In genomic region chr19:1633269-1633606, GRCh38 we compare ENCODE assay signal across 2 cellular contexts.
TF ChIP-seq lines count a peak whose summit lies in the region.

No MANE protein-coding gene starts in this region.

TF ChIP-seq in HEK293, 187 proteins besides CTCF, POLR2A, EP300 and RAD21:
- TF ChIP-seq ZNF112 (tag by site-specific recombination; IDR thresholded peaks at IDR 0.05): no peak
- no peak for TF ChIP-seq TRIM28 (IDR thresholded peaks at IDR 0.05; ENCODE audit: borderline replicate concordance, low read length)
- TF ChIP-seq ZNF341 (tag by site-specific recombination; IDR thresholded peaks at IDR 0.05; ENCODE audit: low read depth): peak; percentile 71

TF ChIP-seq in K562, 482 proteins besides CTCF, POLR2A, EP300 and RAD21:
- TF ChIP-seq TEAD1 (CRISPR knock-in tag; IDR thresholded peaks at IDR 0.05) (no peak), MTA3 (IDR thresholded peaks at IDR 0.05; ENCODE audit: borderline replicate concordance) (no peak), CEBPZ (IDR thresholded peaks at IDR 0.05; ENCODE audit: borderline replicate concordance, low read depth, low read length) (peak; percentile 54; the same call in 1 of the 2 replicates), ARID1B (IDR thresholded peaks at IDR 0.05) (0 out of 2 replicates have a peak, but pooled peaks have one; percentile 21), SRF (CRISPR knock-in tag; IDR thresholded peaks at IDR 0.05) (no peak), RBFOX2 (IDR thresholded peaks at IDR 0.05; ENCODE audit: low read depth, low read length) (peak; percentile 37; the same call in 1 of the 2 replicates), SP1 (CRISPR knock-in tag; IDR thresholded peaks at IDR 0.05) (no peak), ZNF263 (CRISPR knock-in tag; IDR thresholded peaks at IDR 0.05; ENCODE audit: borderline replicate concordance) (peak; percentile 22; the same call in 1 of the 2 replicates), HDAC2 (IDR thresholded peaks at IDR 0.05) (0 out of 2 replicates have a peak, but pooled peaks have one; percentile 10), NONO (IDR thresholded peaks at IDR 0.05; ENCODE audit: low read depth in 2 of 2, low read length in 1 of 2) (peak in 1 of 2 experiments; percentile 57; a peak in 1 of 4 replicates), VEZF1 (CRISPR knock-in tag; IDR thresholded peaks at IDR 0.05) (peak; percentile 59), ZNF583 (CRISPR knock-in tag; IDR thresholded peaks at IDR 0.05) (no peak), RBBP5 (IDR thresholded peaks at IDR 0.05; ENCODE audit: borderline replicate concordance, insufficient read depth, low read length, poor library complexity, severe bottlenecking) (no peak), ZHX1 (conservative IDR thresholded peaks at IDR 0.05; ENCODE audit: low read length) (no peak), ZBTB33 (CRISPR knock-in tag; IDR thresholded peaks at IDR 0.05) (no peak), FOXK2 (conservative IDR thresholded peaks at IDR 0.05 in 1 of 2, IDR thresholded peaks at IDR 0.05 in 1 of 2; ENCODE audit: low read depth in 2 of 2) (no peak), ZNF512 (tag; IDR thresholded peaks at IDR 0.05) (no peak), HMGN3 (IDR thresholded peaks at IDR 0.05; ENCODE audit: borderline replicate concordance, extremely low read depth, insufficient read length, low read depth, low read length) (peak; percentile 8), SFPQ (IDR thresholded peaks at IDR 0.05; ENCODE audit: low read depth, low read length) (no peak), FUS (optimal IDR thresholded peaks at IDR 0.05; ENCODE audit: low read depth, low read length) (no peak), ESRRB (CRISPR knock-in tag; IDR thresholded peaks at IDR 0.05; ENCODE audit: borderline replicate concordance) (no peak), TFAP4 (CRISPR knock-in tag; IDR thresholded peaks at IDR 0.05; ENCODE audit: borderline replicate concordance) (0 out of 2 replicates have a peak, but pooled peaks have one; percentile 2)
